9 cellular contexts compared by ENCODE assay signal in genomic region chr2:10078704-10079191, GRCh38. TPM values are rescaled to one million over a fixed set of nuclear protein-coding genes. Genes with fewer than 3 reads are reported as not detected.
DNase-seq lines count a peak whose midpoint lies in the region; ATAC-seq and TF ChIP-seq lines count a peak whose summit lies in the region.
"Had no signal": no experiment of that assay in that cellular context is flagged by ENCODE, and none has a peak within 500 bp of the region (broad histone marks: within the 10 kb centered on the region; RNA-seq: fewer than 3 reads in every experiment).

No MANE protein-coding gene starts in this region.

- H3F3A ChIP-seq in MM.1S (ENCODE audit: insufficient read depth, low read length) = no peaks in the 10 kb centered on the region

- no peak overlapping the region for H3K9ac ChIP-seq in MM.1S (ENCODE audit: low read length)
- H3K9ac ChIP-seq: KMS-11 had no signal

- no peak overlapping the region for H2AFZ ChIP-seq in MM.1S (ENCODE audit: low read length)

- POLR2A ChIA-PET in Caco-2 (lab: Charles Lee) = no interaction called here

- H3K27me3 Mint-ChIP-seq in Caco-2 (ENCODE audit: insufficient read depth, unreplicated experiment) = peaks cover 25% of the 10 kb centered on the region
- H3K27me3 Mint-ChIP-seq in progenitor cell of endocrine pancreas = peaks cover 64% of the 10 kb centered on the region

- H3K27ac Mint-ChIP-seq in Caco-2 (ENCODE audit: unreplicated experiment) = no peak overlapping the region
- no peak overlapping the region for H3K27ac Mint-ChIP-seq in progenitor cell of endocrine pancreas

- CTCF ChIA-PET in Caco-2 (lab: Charles Lee) = interaction anchor here (0.9 to 2.0 kb wide), 4 partner anchors 13 to 356 kb away, joined by 3 to 8 read pairs (median 5); no protein-coding TSS in a partner anchor

- H3K9me3 ChIP-seq in Caco-2 (no peaks in the 10 kb centered on the region), MM.1S (replicated peaks; ENCODE audit: insufficient read depth, low read length) (no peaks in the 10 kb centered on the region)

- intact Hi-C loops in Caco-2 (cut with micrococcal nuclease; ENCODE audit: unreplicated experiment) = loop anchor here (10.0 kb wide), 2 partner anchors 146 to 586 kb away; no protein-coding TSS in a partner anchor
- intact Hi-C loops in Right ventricle myocardium superior (cut with DNase I) = no loop called here

- H3K36me3 Mint-ChIP-seq in Caco-2 (ENCODE audit: insufficient read depth, unreplicated experiment) = no peaks in the 10 kb centered on the region
- no peaks in the 10 kb centered on the region for H3K36me3 Mint-ChIP-seq in progenitor cell of endocrine pancreas (ENCODE audit: insufficient read depth)

- no TSS peak for BruUV-seq in Caco-2 (replicated peaks; lab: Mats Ljungman, UMichigan)

- TF ChIP-seq CTCF in Caco-2 (IDR thresholded peaks at IDR 0.05; ENCODE audit: insufficient read depth in 1 of 2, low read depth in 1 of 2, low read length in 1 of 2, severe bottlenecking in 1 of 2, unreplicated experiment in 1 of 2) = no peak
- TF ChIP-seq CTCF in VCaP (conservative IDR thresholded peaks at IDR 0.05) = no peak
- TF ChIP-seq CTCF in progenitor cell of endocrine pancreas (IDR thresholded peaks at IDR 0.05; ENCODE audit: unreplicated experiment) = no peak
- no peak for TF ChIP-seq CTCF in MM.1S (IDR thresholded peaks at IDR 0.05; ENCODE audit: low read length)

- H3K4me3 Mint-ChIP-seq in Caco-2 (ENCODE audit: unreplicated experiment) (peak overlapping the region; percentile 67), progenitor cell of endocrine pancreas (ENCODE audit: low read depth) (peak overlapping the region; percentile 77)

- H3K9me2 ChIP-seq in MM.1S (replicated peaks; ENCODE audit: insufficient read depth, low read length) = no peaks in the 10 kb centered on the region

- H4K20me1 ChIP-seq in MM.1S (ENCODE audit: insufficient read depth, low read length) = no peaks in the 10 kb centered on the region; the same call in 1 of the 2 replicates

- no peaks in the 10 kb centered on the region for H3K79me2 ChIP-seq in MM.1S (ENCODE audit: low read length)

- ATAC-seq in Right ventricle myocardium superior (ENCODE audit: poor library complexity) (peak; percentile 62), GM19463 (IDR thresholded peaks at IDR 0.05; ENCODE audit: unreplicated experiment) (no peak)

- no peaks in the 10 kb centered on the region for H3K36me3 ChIP-seq in Caco-2 (ENCODE audit: control insufficient read depth, insufficient read depth, low read length)
- no peaks in the 10 kb centered on the region for H3K36me3 ChIP-seq in MM.1S (replicated peaks; ENCODE audit: insufficient read depth, low read length)

- H3K27ac ChIP-seq in VCaP (peak overlapping the region; percentile 40; the same call in 1 of the 2 replicates), MM.1S (ENCODE audit: low read length) (no peak overlapping the region)
- H3K27ac ChIP-seq: KMS-11 had no signal

- H3K4me1 ChIP-seq in Caco-2 (peaks cover 5% of the 10 kb centered on the region; the same call in 1 of the 2 replicates), MM.1S (ENCODE audit: low read length) (no peaks in the 10 kb centered on the region)

- H3K27me3 ChIP-seq in Caco-2 (replicated peaks; ENCODE audit: control insufficient read depth, insufficient read depth, low read length) = no peaks in the 10 kb centered on the region
- H3K27me3 ChIP-seq in MM.1S (replicated peaks; ENCODE audit: insufficient read depth, low read length) = peaks cover 57% of the 10 kb centered on the region

- no peak overlapping the region for H3K4me3 ChIP-seq in Caco-2 (ENCODE audit: low read depth, low read length)
- no peak overlapping the region for H3K4me3 ChIP-seq in MM.1S (ENCODE audit: low read length)

- DNase-seq in Caco-2 (no peak), Right ventricle myocardium superior (no peak), progenitor cell of endocrine pancreas (ENCODE audit: low spot score, unreplicated experiment) (no peak), MM.1S (no peak), glomerular visceral epithelial cell (ENCODE audit: extremely low spot score) (no peak)
- DNase-seq in stimulated activated CD4-positive, alpha-beta T cell treated with anti-CD3 and anti-CD28 coated beads, Interleukin-4, amount 100 ng/mL, for 24 hours = no peak

- no peak overlapping the region for H3K4me2 ChIP-seq in MM.1S (ENCODE audit: low read depth, low read length)
- H3K4me2 ChIP-seq: KMS-11 had no signal

- H3K4me1 Mint-ChIP-seq in Caco-2 (ENCODE audit: low read depth, unreplicated experiment) = peaks cover 5% of the 10 kb centered on the region
- peaks cover 14% of the 10 kb centered on the region for H3K4me1 Mint-ChIP-seq in progenitor cell of endocrine pancreas (ENCODE audit: low read depth)

- H3K9me3 Mint-ChIP-seq in Caco-2 (ENCODE audit: unreplicated experiment) (no peaks in the 10 kb centered on the region), progenitor cell of endocrine pancreas (ENCODE audit: low read depth) (no peaks in the 10 kb centered on the region)

RNA-seq across cellular contexts. Expression of gene CYS1, which starts 1.5 kb away (rescaled TPM):
- total RNA-seq in Caco-2 (2022) (0.91 and 1.4 TPM in 2 replicates), Right ventricle myocardium superior (3.6 TPM), progenitor cell of endocrine pancreas (2.3 and 2.5 TPM in 2 replicates)

RNA-seq across cellular contexts. Expression of gene KLF11, which starts 35.4 kb away (rescaled TPM):
- total RNA-seq in Caco-2 (2022) = 21.0 and 22.9 TPM in 2 replicates
- total RNA-seq in Right ventricle myocardium superior = 24.4 TPM
- 3.5 and 4.6 TPM in 2 replicates for total RNA-seq in progenitor cell of endocrine pancreas

RNA-seq across cellular contexts. Expression of gene RRM2, which starts 43.8 kb away (rescaled TPM):
- 160 and 169 TPM in 2 replicates for total RNA-seq in Caco-2 (2022)
- 1.9 TPM for total RNA-seq in Right ventricle myocardium superior
- total RNA-seq in progenitor cell of endocrine pancreas = 70.3 and 79.8 TPM in 2 replicates

Comparison
In these comparisons a context has a peak if more than half of its experiments do, and no peak if none do; other contexts are left out.
1. RNA of gene RRM2, which starts 43.8 kb away (total RNA-seq): 160 to 169 TPM in Caco-2 and 70.3 to 79.8 TPM in progenitor cell of endocrine pancreas; 1.9 TPM in Right ventricle myocardium superior (single experiment); every median in the first group is over 10 times any median in the second.